25 cellular contexts compared by ENCODE assay signal in genomic region chr17:5361426-5361825, GRCh38.
"Had no signal": no experiment of that assay in that cellular context is flagged by ENCODE, and none has a peak within 500 bp of the region (broad histone marks: within the 10 kb centered on the region; RNA-seq: fewer than 3 reads in every experiment).

No MANE protein-coding gene starts in this region.

- H3K4me3 ChIP-seq: mucosa of descending colon, spleen, suprapubic skin, tibial artery, upper lobe of right lung had no signal

- H3K27me3 ChIP-seq: spleen, suprapubic skin, tibial artery, upper lobe of right lung had no signal

- H3K27ac ChIP-seq: spleen, suprapubic skin, tibial artery, upper lobe of right lung, WERI-Rb-1 had no signal

- H3K27ac Mint-ChIP-seq: activated CD4-positive, alpha-beta memory T cell treated with anti-CD3 and anti-CD28 coated beads, Interleukin-2, amount 10 ng/mL, durations not matched to agents 7 days and 5 days; activated CD4-positive, alpha-beta T cell treated with anti-CD3 and anti-CD28 coated beads, Interleukin-2, amount 10 ng/mL, durations not matched to agents 24 days and 14 days; activated naive CD8-positive, alpha-beta T cell; activated T-helper 2 cell treated with anti-CD3 and anti-CD28 coated beads, Interferon-gamma antibody, Interleukin-2, Interleukin-4, amounts not matched to agents 10 μg/mL and 5 μg/mL and 100 μg/mL, durations not matched to agents 14 hours and 24 hours and 36 hours; natural killer cell treated with Interleukin-12 subunit alpha and Interleukin-12 subunit beta and Interleukin-15 and Interleukin-18, amount 100 ng/mL, for 72 hours had no signal

- H3K27me3 Mint-ChIP-seq: activated CD4-positive, alpha-beta memory T cell treated with anti-CD3 and anti-CD28 coated beads, Interleukin-2, amount 10 ng/mL, durations not matched to agents 7 days and 5 days; activated CD4-positive, alpha-beta T cell treated with anti-CD3 and anti-CD28 coated beads, Interleukin-2, amount 10 ng/mL, durations not matched to agents 24 days and 14 days; activated naive CD8-positive, alpha-beta T cell; natural killer cell treated with Interleukin-12 subunit alpha and Interleukin-12 subunit beta and Interleukin-15 and Interleukin-18, amount 100 ng/mL, for 72 hours had no signal

- H3K9me3 ChIP-seq: mucosa of descending colon, spleen, suprapubic skin, tibial artery, upper lobe of right lung had no signal

- H3K4me1 Mint-ChIP-seq: activated CD4-positive, alpha-beta memory T cell treated with anti-CD3 and anti-CD28 coated beads, Interleukin-2, amount 10 ng/mL, durations not matched to agents 7 days and 5 days; activated CD4-positive, alpha-beta T cell treated with anti-CD3 and anti-CD28 coated beads, Interleukin-2, amount 10 ng/mL, durations not matched to agents 24 days and 14 days had no signal

- H3K4me1 ChIP-seq: spleen, upper lobe of right lung had no signal

- DNase-seq: activated CD4-positive, alpha-beta memory T cell treated with anti-CD3 and anti-CD28 coated beads, Interleukin-2, amount 10 ng/mL, durations not matched to agents 7 days and 5 days; activated CD4-positive, alpha-beta T cell treated with anti-CD3 and anti-CD28 coated beads, Interleukin-2, amount 10 ng/mL, durations not matched to agents 24 days and 14 days; activated CD4-positive, CD25-positive, alpha-beta regulatory T cell treated with anti-CD3 and anti-CD28 coated beads, Interleukin-2, amount 50 U/mL, for 72 hours; activated CD8-positive, alpha-beta memory T cell treated with anti-CD3 and anti-CD28 coated beads, Interleukin-2, amount 50 U/mL, for 48 hours; activated T-cell treated with anti-CD3 and anti-CD28 coated beads, Interleukin-2, amount 50 U/mL, for 48 hours; anterior cingulate cortex; effector CD8-positive, alpha-beta T cell; erythroblast; head of caudate nucleus; islet precursor cell; left ventricle myocardium superior; mucosa of descending colon; posterior cingulate gyrus; right cardiac atrium; spleen; stimulated activated naive CD4-positive, alpha-beta T cell; tibial artery; upper lobe of right lung; WERI-Rb-1 had no signal

- H3K4me3 Mint-ChIP-seq: activated CD4-positive, alpha-beta memory T cell treated with anti-CD3 and anti-CD28 coated beads, Interleukin-2, amount 10 ng/mL, durations not matched to agents 7 days and 5 days; activated CD4-positive, alpha-beta T cell treated with anti-CD3 and anti-CD28 coated beads, Interleukin-2, amount 10 ng/mL, durations not matched to agents 24 days and 14 days; activated naive CD8-positive, alpha-beta T cell; natural killer cell treated with Interleukin-12 subunit alpha and Interleukin-12 subunit beta and Interleukin-15 and Interleukin-18, amount 100 ng/mL, for 72 hours had no signal

- ATAC-seq: left ventricle myocardium superior; mucosa of descending colon; natural killer cell treated with Interleukin-12 subunit alpha and Interleukin-12 subunit beta and Interleukin-15 and Interleukin-18, amount 100 ng/mL, for 72 hours; right cardiac atrium; upper lobe of right lung had no signal

- FAIRE-seq: colon, TTC549 had no signal

- H3K9me3 Mint-ChIP-seq: activated CD4-positive, alpha-beta memory T cell treated with anti-CD3 and anti-CD28 coated beads, Interleukin-2, amount 10 ng/mL, durations not matched to agents 7 days and 5 days; activated CD4-positive, alpha-beta T cell treated with anti-CD3 and anti-CD28 coated beads, Interleukin-2, amount 10 ng/mL, durations not matched to agents 24 days and 14 days; activated T-helper 2 cell treated with anti-CD3 and anti-CD28 coated beads, Interferon-gamma antibody, Interleukin-2, Interleukin-4, amounts not matched to agents 10 μg/mL and 5 μg/mL and 100 μg/mL, durations not matched to agents 14 hours and 24 hours and 36 hours; natural killer cell treated with Interleukin-12 subunit alpha and Interleukin-12 subunit beta and Interleukin-15 and Interleukin-18, amount 100 ng/mL, for 72 hours had no signal
